In genomic region chr11:115437902-115438575, GRCh38 we compare ENCODE assay signal across 22 cellular contexts.
DNase-seq lines count a peak whose midpoint lies in the region; FAIRE-seq and TF ChIP-seq lines count a peak whose summit lies in the region.
"Had no signal": no experiment of that assay in that cellular context is flagged by ENCODE, and none has a peak within 500 bp of the region (broad histone marks: within the 10 kb centered on the region; RNA-seq: fewer than 3 reads in every experiment).

No MANE protein-coding gene starts in this region.

- H3K27ac ChIP-seq in astrocyte (ENCODE audit: low read depth, low read length): no peak overlapping the region
- H3K27ac ChIP-seq: 22Rv1, Peyer's patch, SK-N-MC had no signal

- H3K4me3 Mint-ChIP-seq in astrocyte (ENCODE audit: unreplicated experiment): no peak overlapping the region
- H3K4me3 Mint-ChIP-seq: GM23338, H9 had no signal

- H3K27me3 ChIP-seq in astrocyte (ENCODE audit: insufficient read depth, low read length): no peaks in the 10 kb centered on the region
- H3K27me3 ChIP-seq: Peyer's patch had no signal

- H3K4me1 Mint-ChIP-seq in astrocyte (ENCODE audit: low read depth, unreplicated experiment): peaks cover 37% of the 10 kb centered on the region

- H3K9ac ChIP-seq in astrocyte (ENCODE audit: low read length): no peak overlapping the region

- no peak overlapping the region for H3K4me3 ChIP-seq in astrocyte (ENCODE audit: insufficient read depth, low read depth, low read length)
- H3K4me3 ChIP-seq: GM23338, Peyer's patch, SK-N-MC had no signal

- no peak for TF ChIP-seq POLR2A in GM12892 (IDR thresholded peaks at IDR 0.05; ENCODE audit: low read depth, low read length)

- peak overlapping the region; percentile 67 for H3K27ac Mint-ChIP-seq in astrocyte (ENCODE audit: unreplicated experiment)
- H3K27ac Mint-ChIP-seq: GM23338, H9 had no signal

- H3K9me3 ChIP-seq in astrocyte (ENCODE audit: insufficient read depth, low read depth, low read length): no peaks in the 10 kb centered on the region
- H3K9me3 ChIP-seq: Peyer's patch had no signal

- H3K9me3 Mint-ChIP-seq in astrocyte (ENCODE audit: unreplicated experiment): no peaks in the 10 kb centered on the region
- H3K9me3 Mint-ChIP-seq: GM23338, H9 had no signal

- peaks cover 1% of the 10 kb centered on the region for H3K79me2 ChIP-seq in astrocyte (ENCODE audit: insufficient read depth, low read length)

- peaks cover 12% of the 10 kb centered on the region for H4K20me1 ChIP-seq in astrocyte (ENCODE audit: insufficient read depth, low read length)

- peaks cover 2% of the 10 kb centered on the region for H3K36me3 Mint-ChIP-seq in astrocyte (ENCODE audit: low read depth, unreplicated experiment)

- no peaks in the 10 kb centered on the region for H3K27me3 Mint-ChIP-seq in astrocyte (ENCODE audit: low read depth, unreplicated experiment)

- H3K4me1 ChIP-seq in astrocyte (ENCODE audit: insufficient read depth, low read length): peaks cover 6% of the 10 kb centered on the region
- H3K4me1 ChIP-seq: Peyer's patch had no signal

- DNase-seq in NCI-H2171 treated with DMSO at 0.1 percent for 48 hours (lab: John Stamatoyannopoulos, UW) (peak; percentile 50), NCI-H2171 (lab: John Stamatoyannopoulos, UW) (no peak), GM12892 (ENCODE audit: insufficient read length) (no peak), astrocyte (ENCODE audit: low read depth) (no peak), pons (ENCODE audit: low spot score) (peak; percentile 65), NCI-H524 treated with DMSO at 0.1 percent for 48 hours (lab: John Stamatoyannopoulos, UW) (no peak)
- no peak for DNase-seq in effector CD4-positive, alpha-beta T cell
- DNase-seq: H9, NCI-H1048, NCI-H1417, NCI-H1694, NCI-H2029 treated with DMSO at 0.1 percent for 48 hours, NCI-H446, NCI-H526, OCI-M1, Peyer's patch, SHP77 treated with DMSO at 0.1 percent for 48 hours, SW 1271 had no signal

- TF ChIP-seq CTCF in astrocyte (IDR thresholded peaks at IDR 0.05; ENCODE audit: insufficient read depth, low read depth, low read length): no peak

- no peak overlapping the region for H3K4me2 ChIP-seq in astrocyte (ENCODE audit: low read length)
- H3K4me2 ChIP-seq: GM23338 had no signal

- no peak overlapping the region for H2AFZ ChIP-seq in astrocyte (ENCODE audit: low read depth, low read length)
- H2AFZ ChIP-seq: GM23338 had no signal

- H3K36me3 ChIP-seq in astrocyte (ENCODE audit: insufficient read depth, low read length): no peaks in the 10 kb centered on the region
- H3K36me3 ChIP-seq: Peyer's patch had no signal

- FAIRE-seq in GM12892 (lab: Jason Lieb, UNC) (peak; percentile 50), astrocyte (lab: Jason Lieb, UNC) (no peak)
- FAIRE-seq: GM18507 had no signal

Comparison
In these comparisons a context has a peak if more than half of its experiments do, and no peak if none do; other contexts are left out.
1. DNase-seq: peak in NCI-H2171 treated with DMSO at 0.1 percent for 48 hours (single experiment) and pons (single experiment); none in NCI-H2171 (single experiment), GM12892 (single experiment), astrocyte (single experiment), effector CD4-positive, alpha-beta T cell (single experiment) and NCI-H524 treated with DMSO at 0.1 percent for 48 hours (single experiment).